In the genomic region with DNA sequence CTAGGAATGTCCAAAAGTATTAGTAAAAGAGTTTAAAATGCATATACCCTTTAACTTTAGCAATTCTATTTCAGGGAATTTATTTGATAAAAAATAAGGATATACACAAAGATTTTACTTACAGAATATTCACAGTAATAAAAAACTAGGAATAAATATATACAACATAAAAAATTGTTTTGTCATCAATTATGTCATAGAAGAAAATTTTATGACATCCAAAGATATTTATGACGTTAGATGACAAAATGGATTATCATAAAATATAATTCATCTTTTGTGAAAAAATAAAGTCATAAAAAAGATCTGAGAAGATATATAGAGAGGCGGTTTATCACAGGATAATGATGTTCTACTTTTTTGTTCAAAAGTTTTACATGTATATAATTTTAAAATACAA, we compare ENCODE assay signal across 26 cellular contexts. TPM values are rescaled to one million over a fixed set of nuclear protein-coding genes. Genes with fewer than 3 reads are reported as not detected.
DNase-seq lines count a peak whose midpoint lies in the region; FAIRE-seq and TF ChIP-seq lines count a peak whose summit lies in the region.
"Had no signal": no experiment of that assay in that cellular context is flagged by ENCODE, and none has a peak within 500 bp of the region (broad histone marks: within the 10 kb centered on the region; RNA-seq: fewer than 3 reads in every experiment).

No MANE protein-coding gene starts in this region.

- no peak overlapping the region for H3K9ac ChIP-seq in GM23248

- in situ Hi-C loops in GM23248 (cut with MboI) = no loop called here

- H3K4me3 ChIP-seq in small intestine (ENCODE audit: low read depth in 1 of 2, low read length in 2 of 2) = no peak overlapping the region
- H3K4me3 ChIP-seq in GM23248 = no peak overlapping the region
- H3K4me3 ChIP-seq in H7 (ENCODE audit: insufficient read depth, low read depth, low read length) = no peak overlapping the region

- POLR2A ChIA-PET in HEK293T (lab: Yijun Ruan, JAX) = no interaction called here

- no peak overlapping the region for H2AFZ ChIP-seq in GM23248
- H2AFZ ChIP-seq: GM23338 had no signal

- H3F3A ChIP-seq in GM23248 (ENCODE audit: insufficient read depth) = no peaks in the 10 kb centered on the region

- H3K9me3 ChIP-seq in small intestine (ENCODE audit: control insufficient read depth, low read depth) = no peaks in the 10 kb centered on the region
- H3K9me3 ChIP-seq in GM23248 (ENCODE audit: low read depth) = no peaks in the 10 kb centered on the region
- H3K9me3 ChIP-seq: BE2C had no signal

- no peaks in the 10 kb centered on the region for H3K36me3 ChIP-seq in small intestine (ENCODE audit: control insufficient read depth in 2 of 2, insufficient read depth in 2 of 2, low read length in 2 of 2)
- H3K36me3 ChIP-seq in GM23248 (ENCODE audit: low read depth) = no peaks in the 10 kb centered on the region
- no peaks in the 10 kb centered on the region for H3K36me3 ChIP-seq in H7 (replicated peaks; ENCODE audit: control insufficient read depth, insufficient read depth, low read length)
- H3K36me3 ChIP-seq: BE2C had no signal

- no peaks in the 10 kb centered on the region for H4K20me1 ChIP-seq in GM23248 (ENCODE audit: insufficient read depth)

- CTCF ChIA-PET in HEK293T (lab: Yijun Ruan, JAX) = no interaction called here

- 55 to 77% (median 63%) methylated on average over 2 of the region's 2 CpGs for WGBS in small intestine, 3 donors
- WGBS in GM23248 (ENCODE audit: low coverage in 1 of 2, low lambda C conversion rate in 2 of 2, missing lambda C conversion rate in 2 of 2), 2 experiments = 57 to 58% methylated on average over 2 of the region's 2 CpGs

- H3K9me2 ChIP-seq in GM23248 (ENCODE audit: insufficient read depth) = no peaks in the 10 kb centered on the region

- FAIRE-seq in A204.1 (lab: Jason Lieb, UNC) = peak; percentile 68
- FAIRE-seq in endometrium (lab: Jason Lieb, UNC) = peak; percentile 85
- peak; percentile 62 for FAIRE-seq in small intestine (lab: Jason Lieb, UNC)
- FAIRE-seq: GM12891, GM19239, H54 had no signal

- H3K27ac ChIP-seq in small intestine (ENCODE audit: low read depth in 1 of 2, low read length in 1 of 2) = no peak overlapping the region
- no peak overlapping the region for H3K27ac ChIP-seq in GM23248
- H3K27ac ChIP-seq: HL-60 had no signal

- no peaks in the 10 kb centered on the region for H3K79me2 ChIP-seq in GM23248 (ENCODE audit: insufficient read depth)

- H3K4me2 ChIP-seq in GM23248 (ENCODE audit: unreplicated experiment) = no peak overlapping the region

- DNase-seq in HEK293T (ENCODE audit: extremely low spot score) = no peak
- DNase-seq in small intestine = no peak
- DNase-seq in GM23248 = no peak
- no peak for DNase-seq in dermis blood vessel endothelial cell
- DNase-seq in H7 = no peak
- DNase-seq: 8988T; BE2C; C1 segment of cervical spinal cord; CD4-positive, CD25-positive, alpha-beta regulatory T cell; CD8-positive, alpha-beta memory T cell; COR-L47; DMS 273 treated with DMSO at 0.1 percent for 48 hours; DMS53; DND-41; EL; IMR-90; KBM-7 had no signal

- H3K27me3 ChIP-seq in small intestine (ENCODE audit: control insufficient read depth in 2 of 2, insufficient read depth in 2 of 2, low read length in 2 of 2) (peaks cover 4 to 13% of the 10 kb centered on the region in 2 donors), GM23248 (replicated peaks; ENCODE audit: insufficient read depth) (peaks cover 50% of the 10 kb centered on the region), H7 (ENCODE audit: control insufficient read depth, insufficient read depth, low read length) (peaks cover 41% of the 10 kb centered on the region)

- H3K4me1 ChIP-seq in small intestine (ENCODE audit: control insufficient read depth in 2 of 2, insufficient read depth in 1 of 2, low read depth in 1 of 2, low read length in 1 of 2) = no peaks in the 10 kb centered on the region
- H3K4me1 ChIP-seq in GM23248 (ENCODE audit: insufficient read depth) = no peaks in the 10 kb centered on the region
- H3K4me1 ChIP-seq: BE2C had no signal

TF ChIP-seq in HEK293T, 16 proteins besides CTCF, POLR2A, EP300 and RAD21:
- TF ChIP-seq, protein P1, sequence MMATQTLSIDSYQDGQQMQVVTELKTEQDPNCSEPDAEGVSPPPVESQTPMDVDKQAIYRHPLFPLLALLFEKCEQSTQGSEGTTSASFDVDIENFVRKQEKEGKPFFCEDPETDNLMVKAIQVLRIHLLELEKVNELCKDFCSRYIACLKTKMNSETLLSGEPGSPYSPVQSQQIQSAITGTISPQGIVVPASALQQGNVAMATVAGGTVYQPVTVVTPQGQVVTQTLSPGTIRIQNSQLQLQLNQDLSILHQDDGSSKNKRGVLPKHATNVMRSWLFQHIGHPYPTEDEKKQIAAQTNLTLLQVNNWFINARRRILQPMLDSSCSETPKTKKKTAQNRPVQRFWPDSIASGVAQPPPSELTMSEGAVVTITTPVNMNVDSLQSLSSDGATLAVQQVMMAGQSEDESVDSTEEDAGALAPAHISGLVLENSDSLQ (IDR thresholded peaks at IDR 0.05) = 0 out of 2 replicates have a peak, but pooled peaks have one; percentile 10
- TF ChIP-seq SUZ12 (IDR thresholded peaks at IDR 0.05) = no peak
- TF ChIP-seq FOXK2 (IDR thresholded peaks at IDR 0.05) = no peak
- TF ChIP-seq ZNF384 (IDR thresholded peaks at IDR 0.05) = no peak
- no peak for TF ChIP-seq TARDBP (IDR thresholded peaks at IDR 0.05)
- no peak for TF ChIP-seq BHLHE40 (IDR thresholded peaks at IDR 0.05; ENCODE audit: borderline replicate concordance)
- TF ChIP-seq CTBP1 (IDR thresholded peaks at IDR 0.05; ENCODE audit: borderline replicate concordance) = no peak

RNA-seq across cellular contexts. Expression of a gene that starts 32.0 kb away (rescaled TPM):
- polyA plus RNA-seq in small intestine (10 to 100 TPM in 1 of 3 donors, 1 to 10 TPM in 1, under 1 TPM in 1; 0.45 to 10.8 (median 6.9) TPM), GM23248 (2016; fragmentation: Nextera tagmentation; extraction: Ambion mirVana) (3.8 and 4.0 TPM in 2 replicates)
- 2.4 and 4.1 TPM in 2 replicates for total RNA-seq in GM23248 (2014; rRNA removed; shearing (Covaris generic))
- total RNA-seq in dermis blood vessel endothelial cell = not detected in 2 replicates
- total RNA-seq in H7 (2014; rRNA removed; shearing (Covaris generic)) = 0.03 TPM in 1 of 2 replicates, not detected in the other
- total RNA-seq: CD4-positive, CD25-positive, alpha-beta regulatory T cell; CD8-positive, alpha-beta memory T cell; G401; HT1080 had no signal
- polyA plus RNA-seq: CD4-positive, CD25-positive, alpha-beta regulatory T cell; CD8-positive, alpha-beta memory T cell had no signal
